In genomic region chr14:81465002-81465392, GRCh38 we compare ENCODE assay signal across 8 cellular contexts.
DNase-seq lines count a peak whose midpoint lies in the region; ATAC-seq and TF ChIP-seq lines count a peak whose summit lies in the region.
"Not testable (repeated sequence)": the region's sequence is repeated elsewhere in the genome, so short reads cannot be mapped to it uniquely, and the experiment has no call there.

No MANE protein-coding gene starts in this region.

- H3K36me3 ChIP-seq in ACC112 (ENCODE audit: insufficient read depth, low read length); Peyer's patch; esophagus muscularis mucosa: not testable (repeated sequence)

- H3K4me3 Mint-ChIP-seq in activated naive CD8-positive, alpha-beta T cell treated with anti-CD3 and anti-CD28 coated beads for 36 hours: peak overlapping the region; percentile 76

- not testable (repeated sequence) for TF ChIP-seq CTCF in Peyer's patch (IDR thresholded peaks at IDR 0.05); esophagus muscularis mucosa (IDR thresholded peaks at IDR 0.05)

- H3K27me3 Mint-ChIP-seq in activated naive CD8-positive, alpha-beta T cell treated with anti-CD3 and anti-CD28 coated beads for 36 hours: not testable (repeated sequence)

- H3K4me3 ChIP-seq in ACC112 (ENCODE audit: low read depth, low read length) (peak overlapping the region; percentile 84), Peyer's patch (peak overlapping the region; percentile 32 to 54 (median 41)), esophagus muscularis mucosa (peak overlapping the region; percentile 44 to 59 (median 50)), mononuclear cell (ENCODE audit: low read length) (peak overlapping the region; percentile 44), skin epidermis (peak overlapping the region; percentile 10 to 43 (median 30))

- TF ChIP-seq POLR2A in Peyer's patch (IDR thresholded peaks at IDR 0.05); esophagus muscularis mucosa (IDR thresholded peaks at IDR 0.05; ENCODE audit: low read depth): not testable (repeated sequence)

- not testable (repeated sequence) for H3K36me3 Mint-ChIP-seq in activated naive CD8-positive, alpha-beta T cell treated with anti-CD3 and anti-CD28 coated beads for 36 hours

- H2AFZ ChIP-seq in ACC112 (ENCODE audit: low read length, unreplicated experiment): peak overlapping the region; percentile 98

- not testable (repeated sequence) for H3K79me2 ChIP-seq in ACC112 (ENCODE audit: control insufficient read depth, insufficient read depth, low read length, unreplicated experiment)

- 42% methylated on average over 11 of the region's 11 CpGs for WGBS in esophagus muscularis mucosa

- not testable (repeated sequence) for H3K9me3 Mint-ChIP-seq in activated naive CD8-positive, alpha-beta T cell treated with anti-CD3 and anti-CD28 coated beads for 36 hours

- peak overlapping the region; percentile 79 for H3K27ac Mint-ChIP-seq in activated naive CD8-positive, alpha-beta T cell treated with anti-CD3 and anti-CD28 coated beads for 36 hours

- DNase-seq in Peyer's patch; activated naive CD8-positive, alpha-beta T cell treated with anti-CD3 and anti-CD28 coated beads for 36 hours; esophagus muscularis mucosa (ENCODE audit: extremely low spot score): not testable (repeated sequence)

- ATAC-seq in GM19035 (IDR thresholded peaks at IDR 0.05; ENCODE audit: unreplicated experiment) (peak; percentile 32), HG03108 (IDR thresholded peaks at IDR 0.05; ENCODE audit: unreplicated experiment) (peak; percentile 16)

- intact Hi-C loops in esophagus muscularis mucosa (cut with DNase I): not testable (repeated sequence)

- H3K27me3 ChIP-seq in ACC112 (ENCODE audit: insufficient read depth, low read length); Peyer's patch; esophagus muscularis mucosa; mononuclear cell (ENCODE audit: insufficient read depth, low read length): not testable (repeated sequence)

- H3K4me1 Mint-ChIP-seq in activated naive CD8-positive, alpha-beta T cell treated with anti-CD3 and anti-CD28 coated beads for 36 hours: peaks cover 13% of the 10 kb centered on the region

- not testable (repeated sequence) for H3K9me3 ChIP-seq in Peyer's patch; esophagus muscularis mucosa; mononuclear cell (ENCODE audit: low read depth, low read length)

- TF ChIP-seq EP300 in esophagus muscularis mucosa (IDR thresholded peaks at IDR 0.05): not testable (repeated sequence)

- not testable (repeated sequence) for H3K27ac ChIP-seq in ACC112 (ENCODE audit: low read depth, low read length)
- H3K27ac ChIP-seq in Peyer's patch: peak overlapping the region in 3 of 4 donors; percentile 15 to 66 (median 41)
- H3K27ac ChIP-seq in esophagus muscularis mucosa (replicated peaks in 1 of 4): peak overlapping the region in 3 of 4 donors; percentile 23 to 50 (median 39)
- peak overlapping the region in 12 of 21 experiments; percentile 6 to 82 (median 72) for H3K27ac ChIP-seq in skin epidermis

- not testable (repeated sequence) for H3K4me1 ChIP-seq in ACC112 (ENCODE audit: control insufficient read depth, insufficient read depth, low read length, unreplicated experiment); Peyer's patch; mononuclear cell (ENCODE audit: insufficient read depth, low read length)
- peaks cover 4 to 13% (median 11%) of the 10 kb centered on the region in 4 donors for H3K4me1 ChIP-seq in esophagus muscularis mucosa

Comparison
In these comparisons a context has a peak if more than half of its experiments do, and no peak if none do; other contexts are left out.
1. H3K4me3 ChIP-seq: peak in every context shown above with its lines; median percentile 84 in ACC112; 50 in esophagus muscularis mucosa; 44 in mononuclear cell; 41 in Peyer's patch; 30 in skin epidermis.